ENCODE assay signal across 14 cellular contexts in the genomic region with DNA sequence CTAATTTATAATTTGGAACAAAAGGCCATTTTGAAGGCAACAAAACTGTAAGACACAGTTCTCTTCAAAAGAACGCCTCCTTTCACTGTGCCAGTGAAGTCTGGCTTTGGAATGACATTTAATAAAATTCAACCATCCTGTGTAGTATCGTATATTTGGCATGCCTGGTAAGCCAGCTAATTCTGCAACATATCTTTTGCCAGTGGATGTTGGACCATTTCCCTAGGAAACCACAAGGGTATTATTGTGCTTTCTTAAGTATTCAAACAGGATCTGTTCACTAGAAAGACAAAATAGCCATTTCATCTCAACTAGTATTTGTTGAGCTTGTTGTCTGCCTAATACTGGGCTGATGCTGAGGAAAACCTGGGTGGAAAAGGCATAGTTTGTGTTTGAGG.
DNase-seq lines count a peak whose midpoint lies in the region; ATAC-seq, FAIRE-seq and TF ChIP-seq lines count a peak whose summit lies in the region.
"Had no signal": no experiment of that assay in that cellular context is flagged by ENCODE, and none has a peak within 500 bp of the region (broad histone marks: within the 10 kb centered on the region; RNA-seq: fewer than 3 reads in every experiment).

No MANE protein-coding gene starts in this region.

- no peaks in the 10 kb centered on the region for H3K9me3 ChIP-seq in CD4-positive, CD25-positive, alpha-beta regulatory T cell (ENCODE audit: control insufficient read depth in 2 of 2, low read length in 2 of 2)
- H3K9me3 ChIP-seq in endothelial cell of umbilical vein (replicated peaks; ENCODE audit: control insufficient read depth, insufficient read depth, low read length) = no peaks in the 10 kb centered on the region

- H3K9me3 Mint-ChIP-seq in CD4-positive, CD25-positive, alpha-beta regulatory T cell = no peaks in the 10 kb centered on the region
- H3K9me3 Mint-ChIP-seq: activated CD4-positive, alpha-beta T cell treated with anti-CD3 and anti-CD28 coated beads, Interleukin-2, amount 10 ng/mL, durations not matched to agents 24 days and 14 days; activated T-helper 17 cell treated with anti-CD3 and anti-CD28 coated beads, Interleukin-2, amount 50 U/mL, for 72 hours had no signal

- no TSS peak for BruUV-seq in endothelial cell of umbilical vein (replicated peaks; lab: Mats Ljungman, UMichigan)

- no peaks in the 10 kb centered on the region for H3K36me3 ChIP-seq in CD4-positive, CD25-positive, alpha-beta regulatory T cell (ENCODE audit: control insufficient read depth, insufficient read depth, low read length)
- H3K36me3 ChIP-seq in endothelial cell of umbilical vein (ENCODE audit: control insufficient read depth in 2 of 2, extremely low read depth in 1 of 2, insufficient read depth in 2 of 2, low read length in 2 of 2) = no peaks in the 10 kb centered on the region

- POLR2A ChIA-PET in endothelial cell of umbilical vein (lab: Charles Lee) = no interaction called here

- no peaks in the 10 kb centered on the region for H3K27me3 ChIP-seq in CD4-positive, CD25-positive, alpha-beta regulatory T cell (ENCODE audit: control insufficient read depth, insufficient read depth, low read length)
- H3K27me3 ChIP-seq in endothelial cell of umbilical vein (ENCODE audit: control insufficient read depth in 2 of 2, insufficient read depth in 2 of 2, low read length in 2 of 2) = no peaks in the 10 kb centered on the region
- H3K27me3 ChIP-seq: BLaER1 treated with 17β-estradiol and CSF1 and Interleukin-3, amounts not matched to agents 10 nM and 100 nM had no signal

- no peak for ATAC-seq in CD4-positive, CD25-positive, alpha-beta regulatory T cell (ENCODE audit: low read depth in 2 of 2)
- no peak for ATAC-seq in GM18511 (IDR thresholded peaks at IDR 0.05; ENCODE audit: unreplicated experiment)
- ATAC-seq: activated T-helper 17 cell treated with anti-CD3 and anti-CD28 coated beads, Interleukin-2, amount 50 U/mL, for 72 hours had no signal

- no peaks in the 10 kb centered on the region for H3K4me1 ChIP-seq in CD4-positive, CD25-positive, alpha-beta regulatory T cell (ENCODE audit: control insufficient read depth, insufficient read depth, low read length, poor library complexity, severe bottlenecking)
- H3K4me1 ChIP-seq in endothelial cell of umbilical vein (ENCODE audit: control insufficient read depth, extremely low read depth, insufficient read depth, low read length) = peaks cover 26% of the 10 kb centered on the region

- no peak for DNase-seq in CD4-positive, CD25-positive, alpha-beta regulatory T cell
- DNase-seq in SK-MEL-5 (ENCODE audit: low read depth, low spot score) (peak; percentile 37), endothelial cell of umbilical vein (ENCODE audit: low read depth, low spot score) (peak; percentile 52), pons (ENCODE audit: low spot score) (peak; percentile 90), iPS-NIHi7 (ENCODE audit: extremely low spot score) (no peak), mucosa of gallbladder (ENCODE audit: low spot score) (no peak)
- DNase-seq in stimulated activated naive CD4-positive, alpha-beta T cell (lab: John Stamatoyannopoulos, UW) = no peak
- DNase-seq: activated CD4-positive, alpha-beta T cell treated with anti-CD3 and anti-CD28 coated beads, Interleukin-2, amount 10 ng/mL, durations not matched to agents 24 days and 14 days; cortex of kidney; glutamatergic neuron; SW 1271 had no signal

- no peak overlapping the region for H3K4me3 ChIP-seq in CD4-positive, CD25-positive, alpha-beta regulatory T cell (ENCODE audit: low read depth, low read length)
- H3K4me3 ChIP-seq in endothelial cell of umbilical vein (replicated peaks in 1 of 3; ENCODE audit: insufficient read depth in 1 of 3, low read depth in 1 of 3, low read length in 3 of 3) = no peak overlapping the region
- H3K4me3 ChIP-seq: BLaER1 treated with 17β-estradiol and CSF1 and Interleukin-3, amounts not matched to agents 10 nM and 100 nM had no signal

- no peaks in the 10 kb centered on the region for H3K79me2 ChIP-seq in endothelial cell of umbilical vein (ENCODE audit: control insufficient read depth, insufficient read depth, low read length)

- H3K27ac Mint-ChIP-seq in CD4-positive, CD25-positive, alpha-beta regulatory T cell = peak overlapping the region in 2 of 3 donors; percentile 30 to 88
- H3K27ac Mint-ChIP-seq: activated CD4-positive, alpha-beta T cell treated with anti-CD3 and anti-CD28 coated beads, Interleukin-2, amount 10 ng/mL, durations not matched to agents 24 days and 14 days had no signal

- no peaks in the 10 kb centered on the region for H3K27me3 Mint-ChIP-seq in CD4-positive, CD25-positive, alpha-beta regulatory T cell
- H3K27me3 Mint-ChIP-seq: activated CD4-positive, alpha-beta T cell treated with anti-CD3 and anti-CD28 coated beads, Interleukin-2, amount 10 ng/mL, durations not matched to agents 24 days and 14 days; activated T-helper 17 cell treated with anti-CD3 and anti-CD28 coated beads, Interleukin-2, amount 50 U/mL, for 72 hours had no signal

- no peak for TF ChIP-seq CTCF in endothelial cell of umbilical vein (IDR thresholded peaks at IDR 0.05; ENCODE audit: extremely low read depth in 1 of 2, insufficient read depth in 1 of 2, low read depth in 1 of 2, low read length in 2 of 2)

- H3K9me1 ChIP-seq in endothelial cell of umbilical vein (replicated peaks; ENCODE audit: control insufficient read depth, extremely low read depth, insufficient read depth, low read length) = no peaks in the 10 kb centered on the region

- no peak for TF ChIP-seq POLR2A in endothelial cell of umbilical vein (IDR thresholded peaks at IDR 0.05; ENCODE audit: low read depth, low read length)

- FAIRE-seq in endothelial cell of umbilical vein (lab: Jason Lieb, UNC) = no peak

- H3K4me3 Mint-ChIP-seq in CD4-positive, CD25-positive, alpha-beta regulatory T cell = no peak overlapping the region
- H3K4me3 Mint-ChIP-seq: activated CD4-positive, alpha-beta T cell treated with anti-CD3 and anti-CD28 coated beads, Interleukin-2, amount 10 ng/mL, durations not matched to agents 24 days and 14 days; activated T-helper 17 cell treated with anti-CD3 and anti-CD28 coated beads, Interleukin-2, amount 50 U/mL, for 72 hours had no signal

- H3K4me1 Mint-ChIP-seq in CD4-positive, CD25-positive, alpha-beta regulatory T cell = no peaks in the 10 kb centered on the region
- H3K4me1 Mint-ChIP-seq: activated T-helper 17 cell treated with anti-CD3 and anti-CD28 coated beads, Interleukin-2, amount 50 U/mL, for 72 hours had no signal

- no peak overlapping the region for H3K27ac ChIP-seq in CD4-positive, CD25-positive, alpha-beta regulatory T cell (ENCODE audit: insufficient read depth, low read length, poor library complexity, severe bottlenecking)
- no peak overlapping the region for H3K27ac ChIP-seq in endothelial cell of umbilical vein (ENCODE audit: insufficient read depth, low read depth, low read length)
- H3K27ac ChIP-seq: BLaER1 treated with 17β-estradiol and CSF1 and Interleukin-3, amounts not matched to agents 10 nM and 100 nM had no signal

- CTCF ChIA-PET in endothelial cell of umbilical vein (lab: Charles Lee) = interaction anchor here (1.6 kb wide), 2 partner anchors 81 to 84 kb away, joined by 4 read pairs; no protein-coding TSS in a partner anchor

- H4K20me1 ChIP-seq in endothelial cell of umbilical vein (replicated peaks; ENCODE audit: control insufficient read depth, extremely low read depth, insufficient read depth, low read length) = no peaks in the 10 kb centered on the region
- H4K20me1 ChIP-seq: BLaER1 treated with 17β-estradiol and CSF1 and Interleukin-3, amounts not matched to agents 10 nM and 100 nM had no signal

- H3K36me3 Mint-ChIP-seq in CD4-positive, CD25-positive, alpha-beta regulatory T cell = peaks cover 14% of the 10 kb centered on the region

- intact Hi-C loops in endothelial cell of umbilical vein (cut with micrococcal nuclease) = loop anchor here (10.0 kb wide), 1 partner anchor 76 kb away; no protein-coding TSS in a partner anchor

- no peak overlapping the region for H3K4me2 ChIP-seq in endothelial cell of umbilical vein (ENCODE audit: insufficient read depth, low read length)

- dilution Hi-C loops in endothelial cell of umbilical vein (cut with MboI; ENCODE audit: extremely low pct_ligation_motif_present, low sequenced_read_pairs) = no loop called here

- peak overlapping the region; percentile 24 for H2AFZ ChIP-seq in endothelial cell of umbilical vein (ENCODE audit: low read depth, low read length)

- in situ Hi-C loops in SK-MEL-5 (cut with HindIII; ENCODE audit: low pct_unique_long_range_greater_than_20kb, low sequenced_read_pairs) = no loop called here

- H3K9ac ChIP-seq in endothelial cell of umbilical vein (replicated peaks; ENCODE audit: extremely low read depth, insufficient read depth, low read length) = no peak overlapping the region
- H3K9ac ChIP-seq: BLaER1 treated with 17β-estradiol and CSF1 and Interleukin-3, amounts not matched to agents 10 nM and 100 nM had no signal

TF ChIP-seq in endothelial cell of umbilical vein, 7 proteins besides CTCF, POLR2A, EP300 and RAD21:
- TF ChIP-seq FOS (IDR thresholded peaks at IDR 0.05; ENCODE audit: borderline replicate concordance, insufficient read depth, low read length) (no peak), MYC (IDR thresholded peaks at IDR 0.05; ENCODE audit: low read depth, low read length) (no peak), JUN (IDR thresholded peaks at IDR 0.05; ENCODE audit: borderline replicate concordance, insufficient read depth, insufficient read length, low read depth) (no peak), EZH2 (IDR thresholded peaks at IDR 0.05; ENCODE audit: borderline replicate concordance, low read depth, low read length, severe bottlenecking) (no peak), GATA2 (IDR thresholded peaks at IDR 0.05; ENCODE audit: insufficient read depth, insufficient read length, low read depth, low read length) (no peak), POLR2AphosphoS5 (IDR thresholded peaks at IDR 0.05; ENCODE audit: insufficient read depth, low read depth, low read length) (no peak)
- TF ChIP-seq, protein P1, sequence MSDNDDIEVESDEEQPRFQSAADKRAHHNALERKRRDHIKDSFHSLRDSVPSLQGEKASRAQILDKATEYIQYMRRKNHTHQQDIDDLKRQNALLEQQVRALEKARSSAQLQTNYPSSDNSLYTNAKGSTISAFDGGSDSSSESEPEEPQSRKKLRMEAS (IDR thresholded peaks at IDR 0.05; ENCODE audit: insufficient read depth, insufficient read length) = no peak

Comparison
In these comparisons a context has a peak if more than half of its experiments do, and no peak if none do; other contexts are left out.
1. DNase-seq: peak in SK-MEL-5 (single experiment), endothelial cell of umbilical vein (single experiment) and pons (single experiment); none in CD4-positive, CD25-positive, alpha-beta regulatory T cell (0 of 3), iPS-NIHi7 (single experiment), stimulated activated naive CD4-positive, alpha-beta T cell (0 of 6) and mucosa of gallbladder (single experiment).